In the genomic region with DNA sequence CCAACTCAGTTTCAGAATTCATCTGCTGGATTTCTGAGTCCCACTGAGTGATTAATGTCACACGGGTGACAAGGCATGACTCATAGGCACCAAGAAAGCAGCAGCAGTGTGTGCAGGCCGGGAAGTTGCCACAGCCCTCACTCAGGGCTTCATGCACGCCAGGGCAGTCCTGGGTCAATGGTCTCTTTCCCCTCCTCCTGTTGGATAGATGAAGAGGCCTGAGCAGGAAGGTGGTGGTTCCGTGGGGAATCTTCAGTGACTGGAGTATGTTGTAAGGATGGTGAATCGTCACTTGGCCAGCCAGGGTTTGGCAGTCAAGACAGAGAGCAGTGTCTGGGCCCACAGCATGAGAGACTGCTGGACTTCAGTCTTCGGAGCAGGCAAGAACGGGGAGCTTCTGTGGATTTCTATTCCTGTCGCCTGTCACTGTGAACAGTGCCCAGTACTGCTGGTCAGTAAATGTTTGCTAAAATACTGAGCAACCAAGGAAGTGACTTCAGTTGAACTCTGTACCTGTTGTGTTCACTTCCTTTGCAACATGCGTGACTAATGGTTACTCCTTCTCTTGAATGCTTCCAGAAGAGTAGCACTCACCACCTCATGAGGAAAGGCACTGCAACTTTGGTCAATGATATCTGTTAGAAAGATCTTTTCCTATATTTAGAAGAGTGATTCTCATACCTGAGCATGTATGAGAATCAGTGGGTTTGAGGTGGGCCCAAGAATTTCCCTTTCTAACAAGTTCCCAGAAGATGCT, we compare ENCODE assay signal across 1 cellular context.
TF ChIP-seq lines count a peak whose summit lies in the region.

No MANE protein-coding gene starts in this region.

TF ChIP-seq in HepG2, 621 proteins besides CTCF, POLR2A, EP300 and RAD21 (continued from another document and continues in another):
- TF ChIP-seq ZNF205 (CRISPR knock-in tag; IDR thresholded peaks at IDR 0.05) (no peak), CHCHD3 (CRISPR knock-in tag; IDR thresholded peaks at IDR 0.05) (no peak), POLR2AphosphoS2 (IDR thresholded peaks at IDR 0.05; ENCODE audit: low read depth, low read length) (no peak), NR2F1 (CRISPR knock-in tag; IDR thresholded peaks at IDR 0.05) (no peak), ZNF326 (CRISPR knock-in tag; IDR thresholded peaks at IDR 0.05; ENCODE audit: borderline replicate concordance) (no peak), MBD4 (IDR thresholded peaks at IDR 0.05; ENCODE audit: borderline replicate concordance, low read length) (no peak), RFX5 (IDR thresholded peaks at IDR 0.05; ENCODE audit: low read depth, low read length) (no peak), ZNF234 (CRISPR knock-in tag; conservative IDR thresholded peaks at IDR 0.05) (no peak), MATR3 (CRISPR knock-in tag; IDR thresholded peaks at IDR 0.05) (no peak), KAT8 (CRISPR knock-in tag; IDR thresholded peaks at IDR 0.05) (peak; percentile 89), ZFP36 (IDR thresholded peaks at IDR 0.05; ENCODE audit: borderline replicate concordance, low read depth, low read length, partially characterized antibody) (peak; percentile 37), EED (CRISPR knock-in tag; IDR thresholded peaks at IDR 0.05) (no peak), ZNF577 (CRISPR knock-in tag; IDR thresholded peaks at IDR 0.05; ENCODE audit: borderline replicate concordance, low read depth) (no peak), ZNF670 (CRISPR knock-in tag; IDR thresholded peaks at IDR 0.05; ENCODE audit: borderline replicate concordance) (no peak; the same call in 1 of the 2 replicates), ZNF879 (CRISPR knock-in tag; IDR thresholded peaks at IDR 0.05) (no peak), ZNF564 (CRISPR knock-in tag; IDR thresholded peaks at IDR 0.05) (no peak), HOXA3 (CRISPR knock-in tag; IDR thresholded peaks at IDR 0.05) (peak; percentile 31; the same call in 1 of the 2 replicates), SMYD3 (CRISPR knock-in tag; IDR thresholded peaks at IDR 0.05) (no peak), GZF1 (CRISPR knock-in tag; IDR thresholded peaks at IDR 0.05) (no peak), ZNF883 (CRISPR knock-in tag; IDR thresholded peaks at IDR 0.05; ENCODE audit: not compliant biosample characterization) (no peak), ZNF431 (CRISPR knock-in tag; IDR thresholded peaks at IDR 0.05; ENCODE audit: borderline replicate concordance, low read depth) (peak; percentile 90; the same call in 1 of the 2 replicates), HOXD1 (CRISPR knock-in tag; IDR thresholded peaks at IDR 0.05) (no peak), REPIN1 (CRISPR knock-in tag; IDR thresholded peaks at IDR 0.05; ENCODE audit: borderline replicate concordance, low read depth) (no peak), NCOA5 (CRISPR knock-in tag; IDR thresholded peaks at IDR 0.05) (no peak), ZNF430 (CRISPR knock-in tag; IDR thresholded peaks at IDR 0.05) (no peak), LCORL (IDR thresholded peaks at IDR 0.05) (no peak), LCORL (CRISPR knock-in tag; IDR thresholded peaks at IDR 0.05) (no peak), RBM22 (optimal IDR thresholded peaks at IDR 0.05; ENCODE audit: low read length) (no peak), ZNF10 (CRISPR knock-in tag; IDR thresholded peaks at IDR 0.05; ENCODE audit: borderline replicate concordance, low read depth) (no peak), CAMTA2 (CRISPR knock-in tag; IDR thresholded peaks at IDR 0.05; ENCODE audit: borderline replicate concordance) (no peak), REL (CRISPR knock-in tag; conservative IDR thresholded peaks at IDR 0.05) (no peak), SMAD3 (CRISPR knock-in tag; IDR thresholded peaks at IDR 0.05) (no peak), JUND (CRISPR knock-in tag; IDR thresholded peaks at IDR 0.05) (peak; percentile 83), SAP130 (CRISPR knock-in tag; IDR thresholded peaks at IDR 0.05; ENCODE audit: low read depth) (peak; percentile 75), ZNF3 (CRISPR knock-in tag; IDR thresholded peaks at IDR 0.05) (no peak), MED8 (CRISPR knock-in tag; IDR thresholded peaks at IDR 0.05; ENCODE audit: insufficient replicate concordance) (no peak), SP140L (CRISPR knock-in tag; IDR thresholded peaks at IDR 0.05; ENCODE audit: borderline replicate concordance) (peak; percentile 32; the same call in 1 of the 2 replicates), ZNF143 (CRISPR knock-in tag; IDR thresholded peaks at IDR 0.05) (peak; percentile 38; the same call in 1 of the 2 replicates), ZNF530 (CRISPR knock-in tag; IDR thresholded peaks at IDR 0.05; ENCODE audit: low read depth) (no peak)
- TF ChIP-seq, protein P1, sequence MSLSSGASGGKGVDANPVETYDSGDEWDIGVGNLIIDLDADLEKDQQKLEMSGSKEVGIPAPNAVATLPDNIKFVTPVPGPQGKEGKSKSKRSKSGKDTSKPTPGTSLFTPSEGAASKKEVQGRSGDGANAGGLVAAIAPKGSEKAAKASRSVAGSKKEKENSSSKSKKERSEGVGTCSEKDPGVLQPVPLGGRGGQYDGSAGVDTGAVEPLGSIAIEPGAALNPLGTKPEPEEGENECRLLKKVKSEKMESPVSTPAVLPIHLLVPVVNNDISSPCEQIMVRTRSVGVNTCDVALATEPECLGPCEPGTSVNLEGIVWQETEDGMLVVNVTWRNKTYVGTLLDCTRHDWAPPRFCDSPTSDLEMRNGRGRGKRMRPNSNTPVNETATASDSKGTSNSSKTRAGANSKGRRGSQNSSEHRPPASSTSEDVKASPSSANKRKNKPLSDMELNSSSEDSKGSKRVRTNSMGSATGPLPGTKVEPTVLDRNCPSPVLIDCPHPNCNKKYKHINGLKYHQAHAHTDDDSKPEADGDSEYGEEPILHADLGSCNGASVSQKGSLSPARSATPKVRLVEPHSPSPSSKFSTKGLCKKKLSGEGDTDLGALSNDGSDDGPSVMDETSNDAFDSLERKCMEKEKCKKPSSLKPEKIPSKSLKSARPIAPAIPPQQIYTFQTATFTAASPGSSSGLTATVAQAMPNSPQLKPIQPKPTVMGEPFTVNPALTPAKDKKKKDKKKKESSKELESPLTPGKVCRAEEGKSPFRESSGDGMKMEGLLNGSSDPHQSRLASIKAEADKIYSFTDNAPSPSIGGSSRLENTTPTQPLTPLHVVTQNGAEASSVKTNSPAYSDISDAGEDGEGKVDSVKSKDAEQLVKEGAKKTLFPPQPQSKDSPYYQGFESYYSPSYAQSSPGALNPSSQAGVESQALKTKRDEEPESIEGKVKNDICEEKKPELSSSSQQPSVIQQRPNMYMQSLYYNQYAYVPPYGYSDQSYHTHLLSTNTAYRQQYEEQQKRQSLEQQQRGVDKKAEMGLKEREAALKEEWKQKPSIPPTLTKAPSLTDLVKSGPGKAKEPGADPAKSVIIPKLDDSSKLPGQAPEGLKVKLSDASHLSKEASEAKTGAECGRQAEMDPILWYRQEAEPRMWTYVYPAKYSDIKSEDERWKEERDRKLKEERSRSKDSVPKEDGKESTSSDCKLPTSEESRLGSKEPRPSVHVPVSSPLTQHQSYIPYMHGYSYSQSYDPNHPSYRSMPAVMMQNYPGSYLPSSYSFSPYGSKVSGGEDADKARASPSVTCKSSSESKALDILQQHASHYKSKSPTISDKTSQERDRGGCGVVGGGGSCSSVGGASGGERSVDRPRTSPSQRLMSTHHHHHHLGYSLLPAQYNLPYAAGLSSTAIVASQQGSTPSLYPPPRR (CRISPR knock-in tag; IDR thresholded peaks at IDR 0.05; ENCODE audit: borderline replicate concordance), result no peak
- TF ChIP-seq, protein P2, sequence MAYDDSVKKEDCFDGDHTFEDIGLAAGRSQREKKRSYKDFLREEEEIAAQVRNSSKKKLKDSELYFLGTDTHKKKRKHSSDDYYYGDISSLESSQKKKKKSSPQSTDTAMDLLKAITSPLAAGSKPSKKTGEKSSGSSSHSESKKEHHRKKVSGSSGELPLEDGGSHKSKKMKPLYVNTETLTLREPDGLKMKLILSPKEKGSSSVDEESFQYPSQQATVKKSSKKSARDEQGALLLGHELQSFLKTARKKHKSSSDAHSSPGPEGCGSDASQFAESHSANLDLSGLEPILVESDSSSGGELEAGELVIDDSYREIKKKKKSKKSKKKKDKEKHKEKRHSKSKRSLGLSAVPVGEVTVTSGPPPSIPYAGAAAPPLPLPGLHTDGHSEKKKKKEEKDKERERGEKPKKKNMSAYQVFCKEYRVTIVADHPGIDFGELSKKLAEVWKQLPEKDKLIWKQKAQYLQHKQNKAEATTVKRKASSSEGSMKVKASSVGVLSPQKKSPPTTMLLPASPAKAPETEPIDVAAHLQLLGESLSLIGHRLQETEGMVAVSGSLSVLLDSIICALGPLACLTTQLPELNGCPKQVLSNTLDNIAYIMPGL (CRISPR knock-in tag; IDR thresholded peaks at IDR 0.05; ENCODE audit: borderline replicate concordance in 1 of 2, low read depth in 1 of 2), result peak in 1 of 2 experiments; percentile 29; a peak in 1 of 4 replicates
- TF ChIP-seq, protein P3, sequence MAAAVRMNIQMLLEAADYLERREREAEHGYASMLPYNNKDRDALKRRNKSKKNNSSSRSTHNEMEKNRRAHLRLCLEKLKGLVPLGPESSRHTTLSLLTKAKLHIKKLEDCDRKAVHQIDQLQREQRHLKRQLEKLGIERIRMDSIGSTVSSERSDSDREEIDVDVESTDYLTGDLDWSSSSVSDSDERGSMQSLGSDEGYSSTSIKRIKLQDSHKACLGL (CRISPR knock-in tag; IDR thresholded peaks at IDR 0.05), result no peak
- TF ChIP-seq, protein P4, sequence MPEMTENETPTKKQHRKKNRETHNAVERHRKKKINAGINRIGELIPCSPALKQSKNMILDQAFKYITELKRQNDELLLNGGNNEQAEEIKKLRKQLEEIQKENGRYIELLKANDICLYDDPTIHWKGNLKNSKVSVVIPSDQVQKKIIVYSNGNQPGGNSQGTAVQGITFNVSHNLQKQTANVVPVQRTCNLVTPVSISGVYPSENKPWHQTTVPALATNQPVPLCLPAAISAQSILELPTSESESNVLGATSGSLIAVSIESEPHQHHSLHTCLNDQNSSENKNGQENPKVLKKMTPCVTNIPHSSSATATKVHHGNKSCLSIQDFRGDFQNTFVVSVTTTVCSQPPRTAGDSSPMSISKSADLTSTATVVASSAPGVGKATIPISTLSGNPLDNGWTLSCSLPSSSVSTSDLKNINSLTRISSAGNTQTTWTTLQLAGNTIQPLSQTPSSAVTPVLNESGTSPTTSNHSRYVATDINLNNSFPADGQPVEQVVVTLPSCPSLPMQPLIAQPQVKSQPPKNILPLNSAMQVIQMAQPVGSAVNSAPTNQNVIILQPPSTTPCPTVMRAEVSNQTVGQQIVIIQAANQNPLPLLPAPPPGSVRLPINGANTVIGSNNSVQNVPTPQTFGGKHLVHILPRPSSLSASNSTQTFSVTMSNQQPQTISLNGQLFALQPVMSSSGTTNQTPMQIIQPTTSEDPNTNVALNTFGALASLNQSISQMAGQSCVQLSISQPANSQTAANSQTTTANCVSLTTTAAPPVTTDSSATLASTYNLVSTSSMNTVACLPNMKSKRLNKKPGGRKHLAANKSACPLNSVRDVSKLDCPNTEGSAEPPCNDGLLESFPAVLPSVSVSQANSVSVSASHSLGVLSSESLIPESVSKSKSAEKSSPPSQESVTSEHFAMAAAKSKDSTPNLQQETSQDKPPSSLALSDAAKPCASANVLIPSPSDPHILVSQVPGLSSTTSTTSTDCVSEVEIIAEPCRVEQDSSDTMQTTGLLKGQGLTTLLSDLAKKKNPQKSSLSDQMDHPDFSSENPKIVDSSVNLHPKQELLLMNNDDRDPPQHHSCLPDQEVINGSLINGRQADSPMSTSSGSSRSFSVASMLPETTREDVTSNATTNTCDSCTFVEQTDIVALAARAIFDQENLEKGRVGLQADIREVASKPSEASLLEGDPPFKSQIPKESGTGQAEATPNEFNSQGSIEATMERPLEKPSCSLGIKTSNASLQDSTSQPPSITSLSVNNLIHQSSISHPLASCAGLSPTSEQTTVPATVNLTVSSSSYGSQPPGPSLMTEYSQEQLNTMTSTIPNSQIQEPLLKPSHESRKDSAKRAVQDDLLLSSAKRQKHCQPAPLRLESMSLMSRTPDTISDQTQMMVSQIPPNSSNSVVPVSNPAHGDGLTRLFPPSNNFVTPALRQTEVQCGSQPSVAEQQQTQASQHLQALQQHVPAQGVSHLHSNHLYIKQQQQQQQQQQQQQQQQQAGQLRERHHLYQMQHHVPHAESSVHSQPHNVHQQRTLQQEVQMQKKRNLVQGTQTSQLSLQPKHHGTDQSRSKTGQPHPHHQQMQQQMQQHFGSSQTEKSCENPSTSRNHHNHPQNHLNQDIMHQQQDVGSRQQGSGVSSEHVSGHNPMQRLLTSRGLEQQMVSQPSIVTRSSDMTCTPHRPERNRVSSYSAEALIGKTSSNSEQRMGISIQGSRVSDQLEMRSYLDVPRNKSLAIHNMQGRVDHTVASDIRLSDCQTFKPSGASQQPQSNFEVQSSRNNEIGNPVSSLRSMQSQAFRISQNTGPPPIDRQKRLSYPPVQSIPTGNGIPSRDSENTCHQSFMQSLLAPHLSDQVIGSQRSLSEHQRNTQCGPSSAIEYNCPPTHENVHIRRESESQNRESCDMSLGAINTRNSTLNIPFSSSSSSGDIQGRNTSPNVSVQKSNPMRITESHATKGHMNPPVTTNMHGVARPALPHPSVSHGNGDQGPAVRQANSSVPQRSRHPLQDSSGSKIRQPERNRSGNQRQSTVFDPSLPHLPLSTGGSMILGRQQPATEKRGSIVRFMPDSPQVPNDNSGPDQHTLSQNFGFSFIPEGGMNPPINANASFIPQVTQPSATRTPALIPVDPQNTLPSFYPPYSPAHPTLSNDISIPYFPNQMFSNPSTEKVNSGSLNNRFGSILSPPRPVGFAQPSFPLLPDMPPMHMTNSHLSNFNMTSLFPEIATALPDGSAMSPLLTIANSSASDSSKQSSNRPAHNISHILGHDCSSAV (CRISPR knock-in tag; IDR thresholded peaks at IDR 0.05; ENCODE audit: borderline replicate concordance), result peak; percentile 44; the same call in 1 of the 2 replicates
- TF ChIP-seq, protein P5, sequence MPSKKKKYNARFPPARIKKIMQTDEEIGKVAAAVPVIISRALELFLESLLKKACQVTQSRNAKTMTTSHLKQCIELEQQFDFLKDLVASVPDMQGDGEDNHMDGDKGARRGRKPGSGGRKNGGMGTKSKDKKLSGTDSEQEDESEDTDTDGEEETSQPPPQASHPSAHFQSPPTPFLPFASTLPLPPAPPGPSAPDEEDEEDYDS (CRISPR knock-in tag; IDR thresholded peaks at IDR 0.05), result peak; percentile 64
- TF ChIP-seq, protein P6, sequence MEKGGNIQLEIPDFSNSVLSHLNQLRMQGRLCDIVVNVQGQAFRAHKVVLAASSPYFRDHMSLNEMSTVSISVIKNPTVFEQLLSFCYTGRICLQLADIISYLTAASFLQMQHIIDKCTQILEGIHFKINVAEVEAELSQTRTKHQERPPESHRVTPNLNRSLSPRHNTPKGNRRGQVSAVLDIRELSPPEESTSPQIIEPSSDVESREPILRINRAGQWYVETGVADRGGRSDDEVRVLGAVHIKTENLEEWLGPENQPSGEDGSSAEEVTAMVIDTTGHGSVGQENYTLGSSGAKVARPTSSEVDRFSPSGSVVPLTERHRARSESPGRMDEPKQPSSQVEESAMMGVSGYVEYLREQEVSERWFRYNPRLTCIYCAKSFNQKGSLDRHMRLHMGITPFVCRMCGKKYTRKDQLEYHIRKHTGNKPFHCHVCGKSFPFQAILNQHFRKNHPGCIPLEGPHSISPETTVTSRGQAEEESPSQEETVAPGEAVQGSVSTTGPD (CRISPR knock-in tag; IDR thresholded peaks at IDR 0.05), result no peak
